19 cellular contexts compared by ENCODE assay signal in genomic region chr19:43610493-43610892, GRCh38. TPM values are rescaled to one million over a fixed set of nuclear protein-coding genes. Genes with fewer than 3 reads are reported as not detected.
DNase-seq lines count a peak whose midpoint lies in the region; ATAC-seq, FAIRE-seq and TF ChIP-seq lines count a peak whose summit lies in the region.
"Had no signal": no experiment of that assay in that cellular context is flagged by ENCODE, and none has a peak within 500 bp of the region (broad histone marks: within the 10 kb centered on the region; RNA-seq: fewer than 3 reads in every experiment).

No MANE protein-coding gene starts in this region.

- H3K79me2 ChIP-seq in astrocyte (ENCODE audit: insufficient read depth, low read length), result peaks cover 65% of the 10 kb centered on the region

- H3K36me3 ChIP-seq in astrocyte (ENCODE audit: insufficient read depth, low read length) (peaks cover 6% of the 10 kb centered on the region), mesodermal cell (ENCODE audit: control insufficient read depth, insufficient read depth, low read length) (peaks cover 72% of the 10 kb centered on the region), aorta (ENCODE audit: control insufficient read depth in 1 of 2, insufficient read depth in 2 of 2, low read length in 1 of 2) (peaks cover 0 to 2% of the 10 kb centered on the region in 2 donors), upper lobe of left lung (peaks cover 6 to 44% (median 25%) of the 10 kb centered on the region in 4 donors)

- DNase-seq in A549 (ENCODE audit: low read depth in 1 of 2, low spot score in 1 of 2) (peak in 1 of 2 experiments; percentile 20), H54 (ENCODE audit: insufficient read length, low spot score) (peak; percentile 91), astrocyte (ENCODE audit: low read depth) (no peak), aorta (no peak), GOT3 (lab: John Stamatoyannopoulos, UW) (no peak), GM13977 (ENCODE audit: low spot score) (no peak), upper lobe of left lung (no peak)
- DNase-seq: activated CD8-positive, alpha-beta memory T cell treated with anti-CD3 and anti-CD28 coated beads, Interleukin-2, amount 50 U/mL, for 48 hours; activated naive CD4-positive, alpha-beta T cell treated with anti-CD3 and anti-CD28 coated beads, Interleukin-2, amount 10 ng/mL, durations not matched to agents 7 days and 5 days; foreskin keratinocyte; midbrain; NCI-H1930; occipital lobe; Right ventricle myocardium superior; stimulated activated CD4-positive, alpha-beta T cell treated with anti-CD3 and anti-CD28 coated beads, Interleukin-4, amount 100 ng/mL, for 4 hours; stimulated activated CD8-positive, alpha-beta memory T cell treated with anti-CD3 and anti-CD28 coated beads, Interleukin-4, amount 100 ng/mL, for 48 hours had no signal

- 37% methylated on average over 3 of the region's 3 CpGs for WGBS in A549 (ENCODE audit: missing lambda C conversion rate)
- WGBS in mesodermal cell (ENCODE audit: insufficient coverage in 2 of 2), 2 experiments, result 40 to 64% methylated on average over 2 of the region's 3 CpGs
- WGBS in aorta, 2 donors, result 53 to 59% methylated on average over 3 of the region's 3 CpGs
- WGBS in upper lobe of left lung, 2 donors, result 79 to 91% methylated on average over 3 of the region's 3 CpGs

- peaks cover 37% of the 10 kb centered on the region for H3K36me3 Mint-ChIP-seq in astrocyte (ENCODE audit: low read depth, unreplicated experiment)

- peaks cover 48% of the 10 kb centered on the region for H4K20me1 ChIP-seq in astrocyte (ENCODE audit: insufficient read depth, low read length)

- H3K27me3 ChIP-seq in astrocyte (ENCODE audit: insufficient read depth, low read length), result no peaks in the 10 kb centered on the region
- no peaks in the 10 kb centered on the region for H3K27me3 ChIP-seq in aorta (ENCODE audit: control insufficient read depth in 1 of 2, insufficient read depth in 2 of 2, low read length in 1 of 2)
- no peaks in the 10 kb centered on the region for H3K27me3 ChIP-seq in upper lobe of left lung
- H3K27me3 ChIP-seq: foreskin keratinocyte had no signal

- no peak overlapping the region for H3K27ac Mint-ChIP-seq in astrocyte (ENCODE audit: unreplicated experiment)
- H3K27ac Mint-ChIP-seq: activated naive CD4-positive, alpha-beta T cell treated with anti-CD3 and anti-CD28 coated beads, Interleukin-2, amount 10 ng/mL, durations not matched to agents 7 days and 5 days had no signal

- H3K4me2 ChIP-seq in A549 (no peak overlapping the region), astrocyte (ENCODE audit: low read length) (no peak overlapping the region)

- intact Hi-C loops in aorta (cut with DNase I), result no loop called here

- TF ChIP-seq RAD21 in A549 (conservative IDR thresholded peaks at IDR 0.05 in 1 of 2, IDR thresholded peaks at IDR 0.05 in 1 of 2), result no peak

- CTCF ChIA-PET in A549 (lab: Yijun Ruan, JAX), result interaction anchor here (0.9 to 2.4 kb wide), 3 partner anchors 11 to 157 kb away, joined by 3 to 7 read pairs (median 4); no protein-coding TSS in a partner anchor

- H3K4me3 Mint-ChIP-seq in astrocyte (ENCODE audit: unreplicated experiment), result no peak overlapping the region
- H3K4me3 Mint-ChIP-seq: activated naive CD4-positive, alpha-beta T cell treated with anti-CD3 and anti-CD28 coated beads, Interleukin-2, amount 10 ng/mL, durations not matched to agents 7 days and 5 days had no signal

- in situ Hi-C loops in GM13977 (cut with MboI; ENCODE audit: low pct_unique_long_range_greater_than_20kb, low sequenced_read_pairs, unreplicated experiment), result no loop called here

- peaks cover 8% of the 10 kb centered on the region for H3K9me3 Mint-ChIP-seq in astrocyte (ENCODE audit: unreplicated experiment)
- H3K9me3 Mint-ChIP-seq: activated naive CD4-positive, alpha-beta T cell treated with anti-CD3 and anti-CD28 coated beads, Interleukin-2, amount 10 ng/mL, durations not matched to agents 7 days and 5 days had no signal

- no peak overlapping the region for H3K27ac ChIP-seq in A549
- H3K27ac ChIP-seq in astrocyte (ENCODE audit: low read depth, low read length), result peak overlapping the region; percentile 48
- H3K27ac ChIP-seq in mesodermal cell (ENCODE audit: low read depth, low read length, severe bottlenecking), result peak overlapping the region; percentile 13
- no peak overlapping the region for H3K27ac ChIP-seq in aorta (ENCODE audit: low read depth in 1 of 2, low read length in 2 of 2)
- no peak overlapping the region for H3K27ac ChIP-seq in upper lobe of left lung
- H3K27ac ChIP-seq: foreskin keratinocyte, thoracic aorta had no signal

- POLR2A ChIA-PET in A549 (lab: Yijun Ruan, JAX), result no interaction called here

- TF ChIP-seq EP300 in A549 (IDR thresholded peaks at IDR 0.05), result no peak
- no peak for TF ChIP-seq EP300 in upper lobe of left lung (IDR thresholded peaks at IDR 0.05)

- TF ChIP-seq CTCF in A549 (IDR thresholded peaks at IDR 0.05) (no peak), astrocyte (IDR thresholded peaks at IDR 0.05; ENCODE audit: insufficient read depth, low read depth, low read length) (no peak), GM13977 (IDR thresholded peaks at IDR 0.05; ENCODE audit: extremely low read depth, insufficient read depth, missing control alignments) (no peak), upper lobe of left lung (IDR thresholded peaks at IDR 0.05) (no peak)

- TF ChIP-seq POLR2A in A549 (IDR thresholded peaks at IDR 0.05; ENCODE audit: low read length), result no peak
- TF ChIP-seq POLR2A in H54 (IDR thresholded peaks at IDR 0.05; ENCODE audit: low read depth, low read length), result no peak
- TF ChIP-seq POLR2A in upper lobe of left lung (IDR thresholded peaks at IDR 0.05), result no peak

- H3K4me3 ChIP-seq in A549 (no peak overlapping the region), astrocyte (ENCODE audit: insufficient read depth, low read depth, low read length) (no peak overlapping the region), mesodermal cell (ENCODE audit: extremely low read depth, insufficient read depth, low read length, poor library complexity, severe bottlenecking) (no peak overlapping the region), aorta (ENCODE audit: low read length in 2 of 2) (no peak overlapping the region), upper lobe of left lung (no peak overlapping the region)
- H3K4me3 ChIP-seq: thoracic aorta had no signal

- ATAC-seq in A549 (peak; percentile 27 to 53; a peak in 3 of 6 replicates), aorta (ENCODE audit: low FRiP score) (no peak), upper lobe of left lung (ENCODE audit: low FRiP score in 2 of 2) (no peak)
- ATAC-seq: foreskin keratinocyte, sciatic nerve had no signal

- FAIRE-seq in A549 (lab: Jason Lieb, UNC) (no peak), H54 (lab: Jason Lieb, UNC) (peak; percentile 20), astrocyte (lab: Jason Lieb, UNC) (no peak)

- no peaks in the 10 kb centered on the region for H3K9me3 ChIP-seq in A549
- H3K9me3 ChIP-seq in astrocyte (ENCODE audit: insufficient read depth, low read depth, low read length), result no peaks in the 10 kb centered on the region
- no peaks in the 10 kb centered on the region for H3K9me3 ChIP-seq in mesodermal cell (ENCODE audit: control insufficient read depth, low read length)
- no peaks in the 10 kb centered on the region for H3K9me3 ChIP-seq in aorta (ENCODE audit: control insufficient read depth, low read length)
- H3K9me3 ChIP-seq in upper lobe of left lung, result no peaks in the 10 kb centered on the region
- H3K9me3 ChIP-seq: thoracic aorta had no signal

- H2AFZ ChIP-seq in astrocyte (ENCODE audit: low read depth, low read length), result no peak overlapping the region

- no peaks in the 10 kb centered on the region for H3K27me3 Mint-ChIP-seq in astrocyte (ENCODE audit: low read depth, unreplicated experiment)
- H3K27me3 Mint-ChIP-seq: activated naive CD4-positive, alpha-beta T cell treated with anti-CD3 and anti-CD28 coated beads, Interleukin-2, amount 10 ng/mL, durations not matched to agents 7 days and 5 days had no signal

- H3K4me1 ChIP-seq in A549, result peaks cover 6% of the 10 kb centered on the region; the same call in 2 of the 3 replicates
- peaks cover 13% of the 10 kb centered on the region for H3K4me1 ChIP-seq in astrocyte (ENCODE audit: insufficient read depth, low read length)
- H3K4me1 ChIP-seq in mesodermal cell (ENCODE audit: control insufficient read depth, insufficient read depth, low read length, poor library complexity, severe bottlenecking), result peaks cover 4% of the 10 kb centered on the region
- H3K4me1 ChIP-seq in aorta (ENCODE audit: control insufficient read depth in 1 of 2, insufficient read depth in 2 of 2, low read length in 2 of 2), result no peaks in the 10 kb centered on the region
- H3K4me1 ChIP-seq in upper lobe of left lung, result no peaks in the 10 kb centered on the region

- peaks cover 6% of the 10 kb centered on the region for H3K4me1 Mint-ChIP-seq in astrocyte (ENCODE audit: low read depth, unreplicated experiment)

- H3K9ac ChIP-seq in astrocyte (ENCODE audit: low read length), result peak overlapping the region; percentile 50

RNA-seq across cellular contexts. Expression of gene SRRM5, which starts 1.4 kb away (rescaled TPM):
- polyA plus RNA-seq in A549 (2011; rRNA removed) (0.41 and 0.47 TPM in 2 replicates), A549 (2017; fragmentation: RNase III; extraction: RNeasy Plus Mini Kit Qiagen cat#74134 plus additional on column Dnase treatment) (0.44 to 0.55 TPM (median 0.50 TPM) in 3 replicates), aorta (under 1 TPM in 1 of 2 donors, not detected in 1; 0.69 TPM)
- polyA plus RNA-seq in A549 (2012; cell fraction: cytosol; rRNA removed), result 0.31 and 0.37 TPM in 2 replicates
- polyA plus RNA-seq in A549 (2012; cell fraction: nucleus; rRNA removed), result 1.4 and 1.6 TPM in 2 replicates
- polyA minus RNA-seq in A549 (2011; rRNA and poly(A)+ RNA removed), result 0.24 and 0.37 TPM in 2 replicates
- total RNA-seq in astrocyte (0.23 TPM in 1 of 2 replicates, not detected in the other), aorta (under 1 TPM; 0.51 to 0.52 TPM), upper lobe of left lung (1 to 10 TPM in 2 of 6 donors, under 1 TPM in 3, not detected in 1; 0.17 to 2.1 (median 0.30) TPM)
- polyA plus RNA-seq in mesodermal cell (2013, experiment 1 of 2), result 0.11 TPM
- 0.10 TPM for polyA plus RNA-seq in mesodermal cell (2013, experiment 2 of 2)
- total RNA-seq: occipital lobe had no signal

RNA-seq across cellular contexts. Expression of gene ZNF428, which starts 8.9 kb away (rescaled TPM):
- polyA plus RNA-seq in A549 (2011; rRNA removed) (19.3 and 22.9 TPM in 2 replicates), A549 (2017; fragmentation: RNase III; extraction: RNeasy Plus Mini Kit Qiagen cat#74134 plus additional on column Dnase treatment) (47.7 to 58.5 TPM (median 52.4 TPM) in 3 replicates), aorta (10 to 100 TPM; 37.1 to 54.2 TPM)
- polyA plus RNA-seq in A549 (2012; cell fraction: cytosol; rRNA removed), result 56.2 and 66.0 TPM in 2 replicates
- 26.1 and 30.9 TPM in 2 replicates for polyA plus RNA-seq in A549 (2012; cell fraction: nucleus; rRNA removed)
- polyA minus RNA-seq in A549 (2011; rRNA and poly(A)+ RNA removed), result 4.5 and 6.1 TPM in 2 replicates
- total RNA-seq in astrocyte (53.4 and 54.7 TPM in 2 replicates), aorta (10 to 100 TPM; 26.2 to 34.6 TPM), upper lobe of left lung (10 to 100 TPM; 10.5 to 37.0 (median 31.4) TPM)
- 52.4 TPM for polyA plus RNA-seq in mesodermal cell (2013, experiment 1 of 2)
- polyA plus RNA-seq in mesodermal cell (2013, experiment 2 of 2), result 46.6 TPM

RNA-seq across cellular contexts. Expression of gene ZNF576, which starts 14.1 kb away (rescaled TPM):
- polyA plus RNA-seq in A549 (2011; rRNA removed) (10.6 and 11.2 TPM in 2 replicates), A549 (2017; fragmentation: RNase III; extraction: RNeasy Plus Mini Kit Qiagen cat#74134 plus additional on column Dnase treatment) (15.4 to 16.8 TPM (median 16.5 TPM) in 3 replicates), aorta (10 to 100 TPM; 11.4 to 15.7 TPM)
- 25.9 and 31.3 TPM in 2 replicates for polyA plus RNA-seq in A549 (2012; cell fraction: cytosol; rRNA removed)
- 22.2 and 26.9 TPM in 2 replicates for polyA plus RNA-seq in A549 (2012; cell fraction: nucleus; rRNA removed)
- 5.9 and 10.2 TPM in 2 replicates for polyA minus RNA-seq in A549 (2011; rRNA and poly(A)+ RNA removed)
- total RNA-seq in astrocyte (13.8 and 14.5 TPM in 2 replicates), aorta (10 to 100 TPM; 12.0 to 14.5 TPM), upper lobe of left lung (10 to 100 TPM in 3 of 6 donors, 1 to 10 TPM in 3; 3.1 to 15.6 (median 7.8) TPM)
- polyA plus RNA-seq in mesodermal cell (2013, experiment 1 of 2), result 8.4 TPM
- polyA plus RNA-seq in mesodermal cell (2013, experiment 2 of 2), result 8.9 TPM

RNA-seq across cellular contexts. Expression of gene IRGQ, which starts 14.6 kb away (rescaled TPM):
- 10.0 and 14.2 TPM in 2 replicates for polyA plus RNA-seq in A549 (2011; rRNA removed)
- polyA plus RNA-seq in A549 (2012; cell fraction: cytosol; rRNA removed), result 5.3 and 6.6 TPM in 2 replicates
- 13.6 and 18.6 TPM in 2 replicates for polyA plus RNA-seq in A549 (2012; cell fraction: nucleus; rRNA removed)
- polyA plus RNA-seq in A549 (2017; fragmentation: RNase III; extraction: RNeasy Plus Mini Kit Qiagen cat#74134 plus additional on column Dnase treatment), result 6.3 to 6.5 TPM (median 6.4 TPM) in 3 replicates
- 12.8 and 12.9 TPM in 2 replicates for polyA minus RNA-seq in A549 (2011; rRNA and poly(A)+ RNA removed)
- total RNA-seq in astrocyte, result 49.8 and 60.7 TPM in 2 replicates
- polyA plus RNA-seq in mesodermal cell (2013, experiment 1 of 2), result 10.2 TPM
- 8.9 TPM for polyA plus RNA-seq in mesodermal cell (2013, experiment 2 of 2)
- 10 to 100 TPM; 20.3 to 25.5 TPM for total RNA-seq in aorta
- 1 to 10 TPM; 4.3 to 7.2 TPM for polyA plus RNA-seq in aorta
- total RNA-seq in upper lobe of left lung, result 10 to 100 TPM; 17.2 to 25.1 (median 23.2) TPM

RNA-seq across cellular contexts. Expression of gene CADM4, which starts 29.2 kb away (rescaled TPM):
- polyA plus RNA-seq in A549 (2011; rRNA removed) (4.2 and 4.7 TPM in 2 replicates), A549 (2017; fragmentation: RNase III; extraction: RNeasy Plus Mini Kit Qiagen cat#74134 plus additional on column Dnase treatment) (8.8 to 10.1 TPM (median 9.2 TPM) in 3 replicates), aorta (1 to 10 TPM; 3.1 to 8.1 TPM)
- 5.9 and 7.6 TPM in 2 replicates for polyA plus RNA-seq in A549 (2012; cell fraction: cytosol; rRNA removed)
- 6.7 and 7.8 TPM in 2 replicates for polyA plus RNA-seq in A549 (2012; cell fraction: nucleus; rRNA removed)
- polyA minus RNA-seq in A549 (2011; rRNA and poly(A)+ RNA removed), result 3.3 and 3.7 TPM in 2 replicates
- total RNA-seq in astrocyte (40.8 and 52.1 TPM in 2 replicates), aorta (1 to 10 TPM; 2.9 to 6.5 TPM), upper lobe of left lung (1 to 10 TPM; 6.2 to 9.2 (median 7.8) TPM)
- polyA plus RNA-seq in mesodermal cell (2013, experiment 1 of 2), result 34.0 TPM
- polyA plus RNA-seq in mesodermal cell (2013, experiment 2 of 2), result 23.9 TPM

Comparison
In these comparisons a context has a peak if more than half of its experiments do, and no peak if none do; other contexts are left out.
1. ATAC-seq: peak in A549 (2 of 2); none in aorta (single experiment) and upper lobe of left lung (0 of 2).
2. H3K27ac ChIP-seq: peak in astrocyte (single experiment) and mesodermal cell (single experiment); none in A549 (0 of 2), aorta (0 of 2) and upper lobe of left lung (0 of 4).